ENCODE assay signal across 28 cellular contexts in genomic region chr10:36624551-36625100, GRCh38.
"Had no signal": no experiment of that assay in that cellular context is flagged by ENCODE, and none has a peak within 500 bp of the region (broad histone marks: within the 10 kb centered on the region; RNA-seq: fewer than 3 reads in every experiment).

No MANE protein-coding gene starts in this region.

- H3K36me3 ChIP-seq: ascending aorta, lower lobe of right lung had no signal

- DNase-seq: activated CD4-positive, alpha-beta T cell treated with anti-CD3 and anti-CD28 coated beads for 4 hours; activated CD4-positive, alpha-beta T cell treated with anti-CD3 and anti-CD28 coated beads, Interleukin-2, amount 50 U/mL, for 4 hours; activated effector memory CD4-positive, alpha-beta T cell treated with Interleukin-2 at 50 U/mL for 16 hours; activated naive CD4-positive, alpha-beta T cell treated with Interleukin-2 at 50 U/mL for 16 hours; activated T-cell treated with anti-CD3 and anti-CD28 coated beads for 4 hours; activated T-cell treated with anti-CD3 and anti-CD28 coated beads, Interleukin-2, amount 50 U/mL, for 72 hours; cortex of kidney; effector memory CD8-positive, alpha-beta T cell; foreskin fibroblast; left colon; lower lobe of right lung; mucosa of descending colon; retina; stimulated activated CD4-positive, alpha-beta T cell treated with anti-CD3 and anti-CD28 coated beads, Interleukin-12 subunit alpha, Interleukin-12 subunit beta, amount 100 ng/mL, for 4 hours; stimulated activated CD4-positive, alpha-beta T cell treated with anti-CD3 and anti-CD28 coated beads, Interleukin-4, amount 100 ng/mL, for 1 hour; stimulated activated naive CD8-positive, alpha-beta T cell treated with anti-CD3 and anti-CD28 coated beads, Interleukin-15, Interleukin-2, amounts not matched to agents 100 U/mL and 50 U/mL, for 24 hours; T-helper 1 cell; testis; trophoblast cell had no signal

- H3K27ac Mint-ChIP-seq: activated naive CD8-positive, alpha-beta T cell; activated T-cell treated with anti-CD3 and anti-CD28 coated beads, Interleukin-2, amount 50 U/mL, for 72 hours; brain; effector memory CD8-positive, alpha-beta T cell; natural killer cell treated with Interleukin-12 subunit alpha and Interleukin-12 subunit beta and Interleukin-15 and Interleukin-18, amount 100 ng/mL, for 72 hours; progenitor cell of endocrine pancreas; T-helper 2 cell treated with Interferon-gamma antibody and Interleukin-4, amounts not matched to agents 5 μg/mL and 100 μg/mL, for 36 hours had no signal

- H3K36me3 Mint-ChIP-seq: activated naive CD8-positive, alpha-beta T cell; brain; natural killer cell treated with Interleukin-12 subunit alpha and Interleukin-12 subunit beta and Interleukin-15 and Interleukin-18, amount 100 ng/mL, for 72 hours had no signal

- H3K27me3 Mint-ChIP-seq: effector memory CD8-positive, alpha-beta T cell; natural killer cell treated with Interleukin-12 subunit alpha and Interleukin-12 subunit beta and Interleukin-15 and Interleukin-18, amount 100 ng/mL, for 72 hours; progenitor cell of endocrine pancreas had no signal

- H3K4me3 ChIP-seq: ascending aorta, lower lobe of right lung, mucosa of descending colon, skin epidermis, testis had no signal

- H3K4me1 ChIP-seq: ascending aorta, lower lobe of right lung, testis had no signal

- H3K9me3 Mint-ChIP-seq: natural killer cell treated with Interleukin-12 subunit alpha and Interleukin-12 subunit beta and Interleukin-15 and Interleukin-18, amount 100 ng/mL, for 72 hours had no signal

- ATAC-seq: activated T-cell treated with anti-CD3 and anti-CD28 coated beads, Interleukin-2, amount 50 U/mL, for 72 hours; effector memory CD8-positive, alpha-beta T cell; left colon; lower lobe of right lung; mucosa of descending colon; natural killer cell treated with Interleukin-12 subunit alpha and Interleukin-12 subunit beta and Interleukin-15 and Interleukin-18, amount 100 ng/mL, for 72 hours; sciatic nerve; stimulated activated naive CD8-positive, alpha-beta T cell treated with anti-CD3 and anti-CD28 coated beads, Interleukin-15, Interleukin-2, amounts not matched to agents 100 U/mL and 50 U/mL, for 24 hours had no signal

- H3K27ac ChIP-seq: ascending aorta, lower lobe of right lung, skin epidermis, testis, VCaP had no signal

- H3K27me3 ChIP-seq: ascending aorta, testis had no signal

- H3K9me3 ChIP-seq: ascending aorta, lower lobe of right lung, testis had no signal

- H3K4me3 Mint-ChIP-seq: activated naive CD8-positive, alpha-beta T cell; activated T-cell treated with anti-CD3 and anti-CD28 coated beads, Interleukin-2, amount 50 U/mL, for 72 hours; brain; effector memory CD8-positive, alpha-beta T cell; natural killer cell treated with Interleukin-12 subunit alpha and Interleukin-12 subunit beta and Interleukin-15 and Interleukin-18, amount 100 ng/mL, for 72 hours; T-helper 2 cell treated with Interferon-gamma antibody and Interleukin-4, amounts not matched to agents 5 μg/mL and 100 μg/mL, for 36 hours had no signal
